27 cellular contexts compared by ENCODE assay signal in genomic region chr15:100285641-100286295, GRCh38.
"Had no signal": no experiment of that assay in that cellular context is flagged by ENCODE, and none has a peak within 500 bp of the region (broad histone marks: within the 10 kb centered on the region; RNA-seq: fewer than 3 reads in every experiment).

No MANE protein-coding gene starts in this region.

- FAIRE-seq: astrocyte had no signal

- H3K4me3 ChIP-seq: MG63, Peyer's patch had no signal

- ATAC-seq: activated CD8-positive, alpha-beta memory T cell treated with anti-CD3 and anti-CD28 coated beads, Interleukin-2, amount 10 ng/mL, durations not matched to agents 7 days and 5 days; activated naive CD4-positive, alpha-beta T cell treated with anti-CD3 and anti-CD28 coated beads, Interleukin-2, amount 50 U/mL, for 72 hours; activated T-cell treated with anti-CD3 and anti-CD28 coated beads, Interleukin-2, amount 50 U/mL, for 4 hours; WTC11 had no signal

- H3K36me3 ChIP-seq: MG63, Peyer's patch had no signal

- H3K9me3 ChIP-seq: Peyer's patch had no signal

- DNase-seq: activated CD4-positive, alpha-beta memory T cell treated with anti-CD3 and anti-CD28 coated beads, Interleukin-2, amount 10 ng/mL, durations not matched to agents 7 days and 5 days; activated CD4-positive, alpha-beta T cell treated with anti-CD3 and anti-CD28 coated beads for 1 hour; activated CD4-positive, alpha-beta T cell treated with anti-CD3 and anti-CD28 coated beads, Interleukin-2, amount 50 U/mL, for 1 hour; activated CD8-positive, alpha-beta memory T cell treated with anti-CD3 and anti-CD28 coated beads, Interleukin-2, amount 10 ng/mL, durations not matched to agents 7 days and 5 days; activated effector memory CD4-positive, alpha-beta T cell treated with anti-CD3 and anti-CD28 coated beads, Interleukin-2, amount 50 U/mL, for 16 hours; activated naive CD4-positive, alpha-beta T cell treated with Interleukin-2 at 50 U/mL for 16 hours; activated T-cell treated with anti-CD3 and anti-CD28 coated beads, Interleukin-2, amount 50 U/mL, for 4 hours; amygdala; MG63; MV-4-11; NCI-H1092 treated with DMSO at 0.1 percent for 48 hours; NCI-H1417 treated with DMSO at 0.1 percent for 48 hours; NCI-H1694; NCI-H2029; NCI-H2107; NCI-H2171 treated with DMSO at 0.1 percent for 48 hours; NCI-H226; NCI-H510A; NCI-H526 treated with DMSO at 0.1 percent for 48 hours; NK-92 treated with Interleukin-12 subunit alpha and Interleukin-12 subunit beta, amount 100 ng/mL, for 24 hours; OCI-M1; Peyer's patch; SHP77 had no signal

- H3K27me3 ChIP-seq: MG63, Peyer's patch had no signal

- H3K4me1 ChIP-seq: Peyer's patch had no signal

- H3K9ac ChIP-seq: KMS-11 had no signal

- H3K4me2 ChIP-seq: KMS-11 had no signal

- H3K27ac ChIP-seq: KMS-11, Peyer's patch had no signal
